Comparison of ENCODE assay signal across 1 cellular context in the genomic region with DNA sequence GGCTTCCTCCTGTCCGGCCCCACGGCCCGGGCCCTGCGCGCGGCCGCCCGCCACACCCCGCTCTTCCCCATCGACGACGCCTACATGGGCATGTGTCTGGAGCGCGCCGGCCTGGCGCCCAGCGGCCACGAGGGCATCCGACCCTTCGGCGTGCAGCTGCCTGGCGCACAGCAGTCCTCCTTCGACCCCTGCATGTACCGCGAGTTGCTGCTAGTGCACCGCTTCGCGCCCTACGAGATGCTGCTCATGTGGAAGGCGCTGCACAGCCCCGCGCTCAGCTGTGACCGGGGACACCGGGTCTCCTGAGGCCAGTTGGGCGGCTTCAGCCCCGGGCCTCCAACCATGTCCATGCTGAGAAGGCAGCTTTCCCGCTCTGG.
TF ChIP-seq lines count a peak whose summit lies in the region.

No MANE protein-coding gene starts in this region.

TF ChIP-seq in GM23338, 12 proteins besides CTCF, POLR2A, EP300 and RAD21:
- TF ChIP-seq, protein P1, sequence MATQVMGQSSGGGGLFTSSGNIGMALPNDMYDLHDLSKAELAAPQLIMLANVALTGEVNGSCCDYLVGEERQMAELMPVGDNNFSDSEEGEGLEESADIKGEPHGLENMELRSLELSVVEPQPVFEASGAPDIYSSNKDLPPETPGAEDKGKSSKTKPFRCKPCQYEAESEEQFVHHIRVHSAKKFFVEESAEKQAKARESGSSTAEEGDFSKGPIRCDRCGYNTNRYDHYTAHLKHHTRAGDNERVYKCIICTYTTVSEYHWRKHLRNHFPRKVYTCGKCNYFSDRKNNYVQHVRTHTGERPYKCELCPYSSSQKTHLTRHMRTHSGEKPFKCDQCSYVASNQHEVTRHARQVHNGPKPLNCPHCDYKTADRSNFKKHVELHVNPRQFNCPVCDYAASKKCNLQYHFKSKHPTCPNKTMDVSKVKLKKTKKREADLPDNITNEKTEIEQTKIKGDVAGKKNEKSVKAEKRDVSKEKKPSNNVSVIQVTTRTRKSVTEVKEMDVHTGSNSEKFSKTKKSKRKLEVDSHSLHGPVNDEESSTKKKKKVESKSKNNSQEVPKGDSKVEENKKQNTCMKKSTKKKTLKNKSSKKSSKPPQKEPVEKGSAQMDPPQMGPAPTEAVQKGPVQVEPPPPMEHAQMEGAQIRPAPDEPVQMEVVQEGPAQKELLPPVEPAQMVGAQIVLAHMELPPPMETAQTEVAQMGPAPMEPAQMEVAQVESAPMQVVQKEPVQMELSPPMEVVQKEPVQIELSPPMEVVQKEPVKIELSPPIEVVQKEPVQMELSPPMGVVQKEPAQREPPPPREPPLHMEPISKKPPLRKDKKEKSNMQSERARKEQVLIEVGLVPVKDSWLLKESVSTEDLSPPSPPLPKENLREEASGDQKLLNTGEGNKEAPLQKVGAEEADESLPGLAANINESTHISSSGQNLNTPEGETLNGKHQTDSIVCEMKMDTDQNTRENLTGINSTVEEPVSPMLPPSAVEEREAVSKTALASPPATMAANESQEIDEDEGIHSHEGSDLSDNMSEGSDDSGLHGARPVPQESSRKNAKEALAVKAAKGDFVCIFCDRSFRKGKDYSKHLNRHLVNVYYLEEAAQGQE (IDR thresholded peaks at IDR 0.05; ENCODE audit: unreplicated experiment), result no peak
- TF ChIP-seq ZNF114 (CRISPR knock-in tag; IDR thresholded peaks at IDR 0.05) (no peak), ZNF331 (CRISPR knock-in tag; IDR thresholded peaks at IDR 0.05; ENCODE audit: low read depth) (no peak), POLR2AphosphoS5 (IDR thresholded peaks at IDR 0.05; ENCODE audit: low read depth) (no peak), EZH2 (IDR thresholded peaks at IDR 0.05; ENCODE audit: low read depth, unreplicated experiment) (no peak), NANOG (IDR thresholded peaks at IDR 0.05; ENCODE audit: borderline replicate concordance) (no peak), EZH2phosphoT487 (IDR thresholded peaks at IDR 0.05; ENCODE audit: unreplicated experiment) (no peak), CREB1 (CRISPR knock-in tag; IDR thresholded peaks at IDR 0.05; ENCODE audit: low read depth) (no peak), JUNB (IDR thresholded peaks at IDR 0.05; ENCODE audit: unreplicated experiment) (no peak), STAT1 (IDR thresholded peaks at IDR 0.05; ENCODE audit: unreplicated experiment) (no peak)
- TF ChIP-seq, protein P2, sequence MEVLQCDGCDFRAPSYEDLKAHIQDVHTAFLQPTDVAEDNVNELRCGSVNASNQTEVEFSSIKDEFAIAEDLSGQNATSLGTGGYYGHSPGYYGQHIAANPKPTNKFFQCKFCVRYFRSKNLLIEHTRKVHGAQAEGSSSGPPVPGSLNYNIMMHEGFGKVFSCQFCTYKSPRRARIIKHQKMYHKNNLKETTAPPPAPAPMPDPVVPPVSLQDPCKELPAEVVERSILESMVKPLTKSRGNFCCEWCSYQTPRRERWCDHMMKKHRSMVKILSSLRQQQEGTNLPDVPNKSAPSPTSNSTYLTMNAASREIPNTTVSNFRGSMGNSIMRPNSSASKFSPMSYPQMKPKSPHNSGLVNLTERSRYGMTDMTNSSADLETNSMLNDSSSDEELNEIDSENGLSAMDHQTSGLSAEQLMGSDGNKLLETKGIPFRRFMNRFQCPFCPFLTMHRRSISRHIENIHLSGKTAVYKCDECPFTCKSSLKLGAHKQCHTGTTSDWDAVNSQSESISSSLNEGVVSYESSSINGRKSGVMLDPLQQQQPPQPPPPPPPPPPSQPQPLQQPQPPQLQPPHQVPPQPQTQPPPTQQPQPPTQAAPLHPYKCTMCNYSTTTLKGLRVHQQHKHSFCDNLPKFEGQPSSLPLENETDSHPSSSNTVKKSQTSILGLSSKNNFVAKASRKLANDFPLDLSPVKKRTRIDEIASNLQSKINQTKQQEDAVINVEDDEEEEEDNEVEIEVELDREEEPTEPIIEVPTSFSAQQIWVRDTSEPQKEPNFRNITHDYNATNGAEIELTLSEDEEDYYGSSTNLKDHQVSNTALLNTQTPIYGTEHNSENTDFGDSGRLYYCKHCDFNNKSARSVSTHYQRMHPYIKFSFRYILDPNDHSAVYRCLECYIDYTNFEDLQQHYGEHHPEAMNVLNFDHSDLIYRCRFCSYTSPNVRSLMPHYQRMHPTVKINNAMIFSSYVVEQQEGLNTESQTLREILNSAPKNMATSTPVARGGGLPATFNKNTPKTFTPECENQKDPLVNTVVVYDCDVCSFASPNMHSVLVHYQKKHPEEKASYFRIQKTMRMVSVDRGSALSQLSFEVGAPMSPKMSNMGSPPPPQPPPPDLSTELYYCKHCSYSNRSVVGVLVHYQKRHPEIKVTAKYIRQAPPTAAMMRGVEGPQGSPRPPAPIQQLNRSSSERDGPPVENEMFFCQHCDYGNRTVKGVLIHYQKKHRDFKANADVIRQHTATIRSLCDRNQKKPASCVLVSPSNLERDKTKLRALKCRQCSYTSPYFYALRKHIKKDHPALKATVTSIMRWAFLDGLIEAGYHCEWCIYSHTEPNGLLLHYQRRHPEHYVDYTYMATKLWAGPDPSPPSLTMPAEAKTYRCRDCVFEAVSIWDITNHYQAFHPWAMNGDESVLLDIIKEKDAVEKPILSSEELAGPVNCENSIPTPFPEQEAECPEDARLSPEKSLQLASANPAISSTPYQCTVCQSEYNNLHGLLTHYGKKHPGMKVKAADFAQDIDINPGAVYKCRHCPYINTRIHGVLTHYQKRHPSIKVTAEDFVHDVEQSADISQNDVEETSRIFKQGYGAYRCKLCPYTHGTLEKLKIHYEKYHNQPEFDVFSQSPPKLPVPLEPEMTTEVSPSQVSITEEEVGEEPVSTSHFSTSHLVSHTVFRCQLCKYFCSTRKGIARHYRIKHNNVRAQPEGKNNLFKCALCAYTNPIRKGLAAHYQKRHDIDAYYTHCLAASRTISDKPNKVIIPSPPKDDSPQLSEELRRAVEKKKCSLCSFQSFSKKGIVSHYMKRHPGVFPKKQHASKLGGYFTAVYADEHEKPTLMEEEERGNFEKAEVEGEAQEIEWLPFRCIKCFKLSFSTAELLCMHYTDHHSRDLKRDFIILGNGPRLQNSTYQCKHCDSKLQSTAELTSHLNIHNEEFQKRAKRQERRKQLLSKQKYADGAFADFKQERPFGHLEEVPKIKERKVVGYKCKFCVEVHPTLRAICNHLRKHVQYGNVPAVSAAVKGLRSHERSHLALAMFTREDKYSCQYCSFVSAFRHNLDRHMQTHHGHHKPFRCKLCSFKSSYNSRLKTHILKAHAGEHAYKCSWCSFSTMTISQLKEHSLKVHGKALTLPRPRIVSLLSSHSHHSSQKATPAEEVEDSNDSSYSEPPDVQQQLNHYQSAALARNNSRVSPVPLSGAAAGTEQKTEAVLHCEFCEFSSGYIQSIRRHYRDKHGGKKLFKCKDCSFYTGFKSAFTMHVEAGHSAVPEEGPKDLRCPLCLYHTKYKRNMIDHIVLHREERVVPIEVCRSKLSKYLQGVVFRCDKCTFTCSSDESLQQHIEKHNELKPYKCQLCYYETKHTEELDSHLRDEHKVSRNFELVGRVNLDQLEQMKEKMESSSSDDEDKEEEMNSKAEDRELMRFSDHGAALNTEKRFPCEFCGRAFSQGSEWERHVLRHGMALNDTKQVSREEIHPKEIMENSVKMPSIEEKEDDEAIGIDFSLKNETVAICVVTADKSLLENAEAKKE (CRISPR knock-in tag; IDR thresholded peaks at IDR 0.05), result no peak
- TF ChIP-seq, protein P3, sequence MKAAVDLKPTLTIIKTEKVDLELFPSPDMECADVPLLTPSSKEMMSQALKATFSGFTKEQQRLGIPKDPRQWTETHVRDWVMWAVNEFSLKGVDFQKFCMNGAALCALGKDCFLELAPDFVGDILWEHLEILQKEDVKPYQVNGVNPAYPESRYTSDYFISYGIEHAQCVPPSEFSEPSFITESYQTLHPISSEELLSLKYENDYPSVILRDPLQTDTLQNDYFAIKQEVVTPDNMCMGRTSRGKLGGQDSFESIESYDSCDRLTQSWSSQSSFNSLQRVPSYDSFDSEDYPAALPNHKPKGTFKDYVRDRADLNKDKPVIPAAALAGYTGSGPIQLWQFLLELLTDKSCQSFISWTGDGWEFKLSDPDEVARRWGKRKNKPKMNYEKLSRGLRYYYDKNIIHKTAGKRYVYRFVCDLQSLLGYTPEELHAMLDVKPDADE (IDR thresholded peaks at IDR 0.05), result no peak
